ENCODE assay signal across 23 cellular contexts in genomic region chr20:49729780-49730179, GRCh38. TPM values are rescaled to one million over a fixed set of nuclear protein-coding genes. Genes with fewer than 3 reads are reported as not detected.
DNase-seq lines count a peak whose midpoint lies in the region; ATAC-seq, FAIRE-seq and TF ChIP-seq lines count a peak whose summit lies in the region.
"Had no signal": no experiment of that assay in that cellular context is flagged by ENCODE, and none has a peak within 500 bp of the region (broad histone marks: within the 10 kb centered on the region; RNA-seq: fewer than 3 reads in every experiment).

No MANE protein-coding gene starts in this region.

- peak overlapping the region; percentile 23 for H3K27ac ChIP-seq in osteoblast (ENCODE audit: low read depth, low read length)
- H3K27ac ChIP-seq in psoas muscle = no peak overlapping the region
- no peak overlapping the region for H3K27ac ChIP-seq in small intestine (ENCODE audit: low read depth in 1 of 2, low read length in 1 of 2)
- H3K27ac ChIP-seq: ascending aorta, colonic mucosa, lower lobe of right lung had no signal

- 82 to 90% (median 87%) methylated on average over 3 of the region's 3 CpGs for WGBS in psoas muscle, 3 donors
- WGBS in small intestine, 3 donors = 92 to 96% (median 94%) methylated on average over 3 of the region's 3 CpGs

- no peaks in the 10 kb centered on the region for H3K79me2 ChIP-seq in osteoblast (ENCODE audit: insufficient read depth, low read length)

- no peak overlapping the region for H3K4me2 ChIP-seq in osteoblast (ENCODE audit: insufficient read depth, low read length)

- FAIRE-seq in small intestine (lab: Jason Lieb, UNC) = no peak
- FAIRE-seq: GM18507, kidney, TTC549 had no signal

- no peak for ATAC-seq in psoas muscle
- ATAC-seq: activated T-cell treated with anti-CD3 and anti-CD28 coated beads, Interleukin-2, amount 50 U/mL, for 4 hours; lower lobe of right lung had no signal

- H4K20me1 ChIP-seq in osteoblast (ENCODE audit: insufficient read depth, low read length) = no peaks in the 10 kb centered on the region

- H3K36me3 ChIP-seq in osteoblast (ENCODE audit: insufficient read depth, low read length) = no peaks in the 10 kb centered on the region
- no peaks in the 10 kb centered on the region for H3K36me3 ChIP-seq in psoas muscle (ENCODE audit: insufficient read depth in 1 of 2, low read depth in 1 of 2)
- H3K36me3 ChIP-seq in small intestine (ENCODE audit: control insufficient read depth in 2 of 2, insufficient read depth in 2 of 2, low read length in 2 of 2) = no peaks in the 10 kb centered on the region
- H3K36me3 ChIP-seq: ascending aorta, colonic mucosa, lower lobe of right lung had no signal

- H3K4me1 ChIP-seq in osteoblast (ENCODE audit: insufficient read depth, low read length) = peaks cover 10% of the 10 kb centered on the region
- no peaks in the 10 kb centered on the region for H3K4me1 ChIP-seq in psoas muscle
- H3K4me1 ChIP-seq in small intestine (ENCODE audit: control insufficient read depth in 2 of 2, insufficient read depth in 1 of 2, low read depth in 1 of 2, low read length in 1 of 2) = no peaks in the 10 kb centered on the region
- H3K4me1 ChIP-seq: colonic mucosa had no signal

- DNase-seq in AG10803 (ENCODE audit: low read depth) (peak; percentile 96), LHCN-M2 (ENCODE audit: low read depth) (peak; percentile 31), dedifferentiated amniotic fluid mesenchymal stem cell (ENCODE audit: extremely low spot score) (peak; percentile 40), osteoblast (ENCODE audit: insufficient read length, low spot score, missing footprints) (peak; percentile 88), psoas muscle (no peak), small intestine (no peak), cerebellar nuclear complex (lab: John Stamatoyannopoulos, UW) (no peak)
- DNase-seq in activated naive CD4-positive, alpha-beta T cell treated with Interleukin-2 at 50 U/mL for 16 hours = no peak
- DNase-seq: ACHN; activated CD8-positive, alpha-beta memory T cell treated with anti-CD3 and anti-CD28 coated beads for 24 hours; activated naive CD4-positive, alpha-beta T cell treated with anti-CD3 and anti-CD28 coated beads, Interleukin-2, amount 50 U/mL, for 16 hours; activated T-cell treated with anti-CD3 and anti-CD28 coated beads, Interleukin-2, amount 50 U/mL, for 4 hours; colonic mucosa; foreskin melanocyte; kidney; lower lobe of right lung; NCI-H146; retina; SHP77 treated with DMSO at 0.1 percent for 48 hours; stimulated activated CD4-positive, alpha-beta T cell treated with anti-CD3 and anti-CD28 coated beads, Interleukin-15, amount 100 ng/mL, for 24 hours had no signal

- no peak overlapping the region for H3K4me3 ChIP-seq in AG10803 (ENCODE audit: low read length)
- no peak overlapping the region for H3K4me3 ChIP-seq in osteoblast (ENCODE audit: insufficient read depth, low read length)
- H3K4me3 ChIP-seq in psoas muscle = no peak overlapping the region
- H3K4me3 ChIP-seq in small intestine (ENCODE audit: low read depth in 1 of 2, low read length in 2 of 2) = no peak overlapping the region
- H3K4me3 ChIP-seq: ascending aorta, colonic mucosa, lower lobe of right lung had no signal

- no peak overlapping the region for H2AFZ ChIP-seq in osteoblast (ENCODE audit: low read length)

- no peaks in the 10 kb centered on the region for H3K9me3 ChIP-seq in osteoblast (ENCODE audit: low read depth, low read length)
- no peaks in the 10 kb centered on the region for H3K9me3 ChIP-seq in psoas muscle
- no peaks in the 10 kb centered on the region for H3K9me3 ChIP-seq in small intestine (ENCODE audit: control insufficient read depth, low read depth)
- H3K9me3 ChIP-seq: ascending aorta, colonic mucosa, lower lobe of right lung had no signal

- intact Hi-C loops in psoas muscle (cut with DNase I) = no loop called here

- H3K27me3 ChIP-seq in osteoblast (ENCODE audit: insufficient read depth, low read length) = no peaks in the 10 kb centered on the region
- H3K27me3 ChIP-seq in psoas muscle (ENCODE audit: insufficient read depth in 3 of 3, low read length in 2 of 3) = no peaks in the 10 kb centered on the region
- no peaks in the 10 kb centered on the region for H3K27me3 ChIP-seq in small intestine (ENCODE audit: control insufficient read depth in 2 of 2, insufficient read depth in 2 of 2, low read length in 2 of 2)
- H3K27me3 ChIP-seq: ascending aorta, colonic mucosa had no signal

- no peak for TF ChIP-seq CTCF in AG10803 (conservative IDR thresholded peaks at IDR 0.05; ENCODE audit: low read length)
- TF ChIP-seq CTCF in osteoblast (IDR thresholded peaks at IDR 0.05; ENCODE audit: extremely low read depth, low read depth, low read length) = no peak
- TF ChIP-seq CTCF in psoas muscle (IDR thresholded peaks at IDR 0.05) = no peak

RNA-seq across cellular contexts. Expression of gene B4GALT5, which starts 16.1 kb away (rescaled TPM):
- total RNA-seq in LHCN-M2 (2014; rRNA removed) = 29.1 and 31.5 TPM in 2 replicates
- polyA plus RNA-seq in LHCN-M2 (2012) = 12.1 TPM
- 35.8 and 43.9 TPM in 2 replicates for total RNA-seq in osteoblast
- total RNA-seq in psoas muscle = 100 to 1,000 TPM in 2 of 4 donors, 10 to 100 TPM in 2; 49.3 to 284 (median 92.5) TPM
- polyA plus RNA-seq in psoas muscle = 10 to 100 TPM; 32.0 to 75.3 (median 72.3) TPM
- 10 to 100 TPM; 11.9 to 24.8 (median 16.2) TPM for polyA plus RNA-seq in small intestine

Comparison
In these comparisons a context has a peak if more than half of its experiments do, and no peak if none do; other contexts are left out.
1. DNase-seq: peak in AG10803 (single experiment), LHCN-M2 (single experiment), dedifferentiated amniotic fluid mesenchymal stem cell (single experiment) and osteoblast (single experiment); none in activated naive CD4-positive, alpha-beta T cell treated with Interleukin-2 at 50 U/mL for 16 hours (single experiment), psoas muscle (0 of 2), small intestine (single experiment) and cerebellar nuclear complex (0 of 2).